ENCODE assay signal across 8 cellular contexts in the genomic region with DNA sequence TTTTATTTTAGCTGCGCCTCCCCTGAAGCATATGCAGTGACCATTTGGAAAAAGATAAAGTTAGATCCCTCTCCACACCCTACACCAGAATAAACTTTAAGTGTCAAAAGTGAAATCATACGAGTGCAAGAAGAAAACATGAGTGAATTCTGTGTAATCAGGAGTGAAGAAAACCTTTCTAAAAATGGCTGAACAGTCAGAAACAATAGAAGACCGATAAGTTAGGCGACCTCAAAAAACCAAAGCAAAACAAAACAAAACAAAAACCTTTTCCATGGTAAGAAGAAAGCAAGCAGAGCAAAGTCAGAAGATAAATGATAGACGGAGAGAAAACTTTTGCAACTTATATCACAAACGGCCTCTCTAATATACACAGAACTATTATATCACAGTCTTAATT. TPM values are rescaled to one million over a fixed set of nuclear protein-coding genes. Genes with fewer than 3 reads are reported as not detected.
"Had no signal": no experiment of that assay in that cellular context is flagged by ENCODE, and none has a peak within 500 bp of the region (broad histone marks: within the 10 kb centered on the region; RNA-seq: fewer than 3 reads in every experiment).

No MANE protein-coding gene starts in this region.

- H3K4me3 ChIP-seq: GM12878 had no signal

- ATAC-seq: GM12878 had no signal

- FAIRE-seq: G401.6, GM12878, GM12891, GM12892, GM18507, GM19239 had no signal

- DNase-seq: GDM1, GF-D8 had no signal

RNA-seq across cellular contexts. Expression of a gene that starts 17.5 kb away (rescaled TPM):
- total RNA-seq: GM12878 had no signal
